In the genomic region with DNA sequence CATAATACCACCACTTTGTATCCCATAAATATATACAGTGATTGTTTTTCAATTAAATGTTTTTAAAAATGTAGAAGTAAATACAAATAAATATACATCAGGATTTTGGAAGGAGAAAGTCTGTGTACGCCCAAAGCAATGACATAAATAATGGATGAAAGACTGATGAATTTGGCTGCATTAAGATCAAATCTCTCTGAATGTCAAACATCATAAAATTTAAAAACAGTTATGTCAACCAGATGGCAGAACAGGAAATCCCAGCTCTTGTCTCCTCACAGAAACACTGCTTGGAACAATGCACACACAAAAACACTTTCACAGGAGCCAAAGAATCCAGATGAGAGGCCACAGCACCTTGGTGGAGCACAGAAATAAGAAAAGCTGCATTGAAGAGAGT, we compare ENCODE assay signal across 3 cellular contexts.
"Had no signal": no experiment of that assay in that cellular context is flagged by ENCODE, and none has a peak within 500 bp of the region (broad histone marks: within the 10 kb centered on the region; RNA-seq: fewer than 3 reads in every experiment).

No MANE protein-coding gene starts in this region.

- DNase-seq: GDM1, GF-D8 had no signal

- ATAC-seq: GM12878 had no signal

- H3K4me3 ChIP-seq: GM12878 had no signal
